3 cellular contexts compared by ENCODE assay signal in genomic region chr5:129428636-129429035, GRCh38. TPM values are rescaled to one million over a fixed set of nuclear protein-coding genes. Genes with fewer than 3 reads are reported as not detected.
"Had no signal": no experiment of that assay in that cellular context is flagged by ENCODE, and none has a peak within 500 bp of the region (broad histone marks: within the 10 kb centered on the region; RNA-seq: fewer than 3 reads in every experiment).

No MANE protein-coding gene starts in this region.

RNA-seq across cellular contexts. Expression of gene ADAMTS19, which starts 31.5 kb away (rescaled TPM):
- total RNA-seq: LHCN-M2, MCF 10A, NCI-H460 had no signal
